8 cellular contexts compared by ENCODE assay signal in the genomic region with DNA sequence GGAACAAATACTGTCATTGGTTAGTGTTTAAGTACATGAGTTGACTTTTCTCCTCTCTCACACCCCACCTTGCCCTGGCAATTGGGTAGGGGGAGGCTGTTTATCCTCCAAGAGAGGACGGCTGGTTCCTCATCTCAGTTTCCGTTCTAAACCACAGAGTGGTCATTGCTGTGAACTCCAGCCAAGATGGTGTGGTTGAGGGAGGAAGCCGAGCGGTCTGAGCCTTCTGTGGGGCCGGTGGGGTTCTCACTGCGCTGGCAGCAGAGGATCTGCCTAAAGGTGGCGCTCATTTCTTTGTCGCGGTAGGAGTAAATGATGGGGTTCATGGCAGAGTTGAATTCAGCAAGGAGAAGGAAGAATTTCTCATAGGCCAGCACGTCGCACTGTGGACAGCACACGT.
DNase-seq lines count a peak whose midpoint lies in the region; ATAC-seq and TF ChIP-seq lines count a peak whose summit lies in the region.
"Had no signal": no experiment of that assay in that cellular context is flagged by ENCODE, and none has a peak within 500 bp of the region (broad histone marks: within the 10 kb centered on the region; RNA-seq: fewer than 3 reads in every experiment).

No MANE protein-coding gene starts in this region.

- H3K4me3 Mint-ChIP-seq in stimulated activated naive B cell treated with anti-CD40 and anti-IgM and Interleukin-4, amounts not matched to agents 10 μg/mL and 1 μg/mL and 100 μg/mL, for 72 hours: no peak overlapping the region

- TF ChIP-seq EP300 in gastroesophageal sphincter (IDR thresholded peaks at IDR 0.05): no peak

- H3K27ac Mint-ChIP-seq in stimulated activated naive B cell treated with anti-CD40 and anti-IgM and Interleukin-4, amounts not matched to agents 10 μg/mL and 1 μg/mL and 100 μg/mL, for 72 hours: no peak overlapping the region

- H3K36me3 Mint-ChIP-seq in stimulated activated naive B cell treated with anti-CD40 and anti-IgM and Interleukin-4, amounts not matched to agents 10 μg/mL and 1 μg/mL and 100 μg/mL, for 72 hours: peaks cover 0 to 1% of the 10 kb centered on the region in 2 donors

- no peaks in the 10 kb centered on the region for H3K27me3 ChIP-seq in gastroesophageal sphincter
- H3K27me3 ChIP-seq in MG63: no peaks in the 10 kb centered on the region
- H3K27me3 ChIP-seq: ovary had no signal

- 78 to 84% methylated on average over 2 to 12 of the region's 12 CpGs for WGBS in gastroesophageal sphincter (ENCODE audit: low coverage in 1 of 2), 2 donors

- DNase-seq in stimulated activated naive B cell treated with anti-CD40 and anti-IgM and Interleukin-4, amounts not matched to agents 10 μg/mL and 1 μg/mL and 100 μg/mL, for 72 hours: no peak
- DNase-seq in MG63: no peak
- no peak for DNase-seq in NK-92 (lab: John Stamatoyannopoulos, UW; ENCODE audit: unreplicated experiment)

- H3K27ac ChIP-seq in gastroesophageal sphincter: no peak overlapping the region
- H3K27ac ChIP-seq: ovary had no signal

- TF ChIP-seq POLR2A in gastroesophageal sphincter (IDR thresholded peaks at IDR 0.05): no peak

- no peak overlapping the region for H3K4me3 ChIP-seq in gastroesophageal sphincter
- H3K4me3 ChIP-seq in MG63: no peak overlapping the region
- H3K4me3 ChIP-seq: ovary had no signal

- H3K27me3 Mint-ChIP-seq in stimulated activated naive B cell treated with anti-CD40 and anti-IgM and Interleukin-4, amounts not matched to agents 10 μg/mL and 1 μg/mL and 100 μg/mL, for 72 hours: peaks cover 14 to 16% of the 10 kb centered on the region in 2 donors

- peak; percentile 94 for ATAC-seq in GM19452 (IDR thresholded peaks at IDR 0.05; ENCODE audit: unreplicated experiment)
- ATAC-seq in HG03457 (IDR thresholded peaks at IDR 0.05; ENCODE audit: unreplicated experiment): peak; percentile 91
- ATAC-seq in gastroesophageal sphincter: peak; percentile 63
- ATAC-seq in stimulated activated naive B cell treated with anti-CD40 and anti-IgM and Interleukin-4, amounts not matched to agents 10 μg/mL and 1 μg/mL and 100 μg/mL, for 72 hours (replicated peaks): peak; percentile 65 to 81
- ATAC-seq in HG03045 (IDR thresholded peaks at IDR 0.05; ENCODE audit: unreplicated experiment): no peak

- H3K9me3 ChIP-seq in gastroesophageal sphincter: no peaks in the 10 kb centered on the region
- no peaks in the 10 kb centered on the region; the same call in 1 of the 2 replicates for H3K9me3 ChIP-seq in MG63
- H3K9me3 ChIP-seq: ovary had no signal

- peaks cover 0 to 7% (median 0%) of the 10 kb centered on the region in 3 donors for H3K4me1 ChIP-seq in gastroesophageal sphincter

- H3K36me3 ChIP-seq in gastroesophageal sphincter (no peaks in the 10 kb centered on the region), MG63 (peaks cover 96% of the 10 kb centered on the region)
- H3K36me3 ChIP-seq: ovary had no signal

- H3K9me3 Mint-ChIP-seq in stimulated activated naive B cell treated with anti-CD40 and anti-IgM and Interleukin-4, amounts not matched to agents 10 μg/mL and 1 μg/mL and 100 μg/mL, for 72 hours: no peaks in the 10 kb centered on the region

- H3K4me1 Mint-ChIP-seq in stimulated activated naive B cell treated with anti-CD40 and anti-IgM and Interleukin-4, amounts not matched to agents 10 μg/mL and 1 μg/mL and 100 μg/mL, for 72 hours: peaks cover 4 to 7% of the 10 kb centered on the region in 2 donors

- TF ChIP-seq CTCF in gastroesophageal sphincter (IDR thresholded peaks at IDR 0.05): peak in 1 of 4 experiments; percentile 12
